18 cellular contexts compared by ENCODE assay signal in genomic region chr5:44266882-44267577, GRCh38.
"Had no signal": no experiment of that assay in that cellular context is flagged by ENCODE, and none has a peak within 500 bp of the region (broad histone marks: within the 10 kb centered on the region; RNA-seq: fewer than 3 reads in every experiment).

No MANE protein-coding gene starts in this region.

- H3K36me3 ChIP-seq: brain microvascular endothelial cell, esophagus squamous epithelium, ovary, spleen, thyroid gland had no signal

- H3K36me3 Mint-ChIP-seq: immature natural killer cell; naive B cell; stimulated activated memory B cell treated with anti-CD40 and anti-IgM and Interleukin-4, amounts not matched to agents 10 μg/mL and 1 μg/mL and 100 μg/mL, for 72 hours had no signal

- H3K27ac ChIP-seq: brain microvascular endothelial cell, esophagus squamous epithelium, ovary, spleen, thyroid gland had no signal

- DNase-seq: activated CD4-positive, alpha-beta T cell treated with anti-CD3 and anti-CD28 coated beads, Interleukin-2, amount 10 ng/mL, durations not matched to agents 24 days and 14 days; activated CD8-positive, alpha-beta memory T cell treated with anti-CD3 and anti-CD28 coated beads, Interleukin-2, amount 50 U/mL, for 4 hours; activated CD8-positive, alpha-beta T cell treated with anti-CD3 and anti-CD28 coated beads, Interleukin-2, amount 10 ng/mL, durations not matched to agents 7 days and 5 days; activated naive CD4-positive, alpha-beta T cell treated with anti-CD3 and anti-CD28 coated beads for 36 hours; activated T-cell treated with anti-CD3 and anti-CD28 coated beads, Interleukin-2, amount 50 U/mL, for 4 hours; anterior cingulate cortex; brain microvascular endothelial cell; cortex of kidney; effector CD4-positive, alpha-beta T cell; esophagus squamous epithelium; immature natural killer cell; kidney glomerular epithelial cell; naive B cell; spleen; stimulated activated CD4-positive, alpha-beta T cell treated with anti-CD3 and anti-CD28 coated beads, Interleukin-4, amount 100 ng/mL, for 4 hours had no signal

- H3K4me3 Mint-ChIP-seq: activated CD4-positive, alpha-beta T cell treated with anti-CD3 and anti-CD28 coated beads, Interleukin-2, amount 10 ng/mL, durations not matched to agents 24 days and 14 days; activated CD8-positive, alpha-beta T cell treated with anti-CD3 and anti-CD28 coated beads, Interleukin-2, amount 10 ng/mL, durations not matched to agents 7 days and 5 days; activated naive CD4-positive, alpha-beta T cell treated with anti-CD3 and anti-CD28 coated beads for 36 hours; activated T-cell treated with anti-CD3 and anti-CD28 coated beads, Interleukin-2, amount 50 U/mL, for 4 hours; immature natural killer cell; stimulated activated memory B cell treated with anti-CD40 and anti-IgM and Interleukin-4, amounts not matched to agents 10 μg/mL and 1 μg/mL and 100 μg/mL, for 72 hours had no signal

- H3K27me3 ChIP-seq: brain microvascular endothelial cell, esophagus squamous epithelium, ovary, spleen, thyroid gland had no signal

- H3K4me1 Mint-ChIP-seq: activated CD4-positive, alpha-beta T cell treated with anti-CD3 and anti-CD28 coated beads, Interleukin-2, amount 10 ng/mL, durations not matched to agents 24 days and 14 days; immature natural killer cell; stimulated activated memory B cell treated with anti-CD40 and anti-IgM and Interleukin-4, amounts not matched to agents 10 μg/mL and 1 μg/mL and 100 μg/mL, for 72 hours had no signal

- ATAC-seq: activated CD8-positive, alpha-beta T cell treated with anti-CD3 and anti-CD28 coated beads, Interleukin-2, amount 10 ng/mL, durations not matched to agents 7 days and 5 days; activated T-cell treated with anti-CD3 and anti-CD28 coated beads, Interleukin-2, amount 50 U/mL, for 4 hours; stimulated activated memory B cell treated with anti-CD40 and anti-IgM and Interleukin-4, amounts not matched to agents 10 μg/mL and 1 μg/mL and 100 μg/mL, for 72 hours had no signal

- H3K9me3 ChIP-seq: esophagus squamous epithelium, ovary, spleen, thyroid gland had no signal

- H3K9me3 Mint-ChIP-seq: activated CD4-positive, alpha-beta T cell treated with anti-CD3 and anti-CD28 coated beads, Interleukin-2, amount 10 ng/mL, durations not matched to agents 24 days and 14 days had no signal

- H3K27ac Mint-ChIP-seq: activated CD4-positive, alpha-beta T cell treated with anti-CD3 and anti-CD28 coated beads, Interleukin-2, amount 10 ng/mL, durations not matched to agents 24 days and 14 days; activated CD8-positive, alpha-beta T cell treated with anti-CD3 and anti-CD28 coated beads, Interleukin-2, amount 10 ng/mL, durations not matched to agents 7 days and 5 days; activated naive CD4-positive, alpha-beta T cell treated with anti-CD3 and anti-CD28 coated beads for 36 hours; immature natural killer cell; naive B cell; stimulated activated memory B cell treated with anti-CD40 and anti-IgM and Interleukin-4, amounts not matched to agents 10 μg/mL and 1 μg/mL and 100 μg/mL, for 72 hours had no signal

- H3K27me3 Mint-ChIP-seq: activated CD4-positive, alpha-beta T cell treated with anti-CD3 and anti-CD28 coated beads, Interleukin-2, amount 10 ng/mL, durations not matched to agents 24 days and 14 days; naive B cell; stimulated activated memory B cell treated with anti-CD40 and anti-IgM and Interleukin-4, amounts not matched to agents 10 μg/mL and 1 μg/mL and 100 μg/mL, for 72 hours had no signal

- H3K4me1 ChIP-seq: esophagus squamous epithelium, spleen, thyroid gland had no signal

- H3K4me3 ChIP-seq: esophagus squamous epithelium, ovary, spleen, thyroid gland had no signal
